In the genomic region with DNA sequence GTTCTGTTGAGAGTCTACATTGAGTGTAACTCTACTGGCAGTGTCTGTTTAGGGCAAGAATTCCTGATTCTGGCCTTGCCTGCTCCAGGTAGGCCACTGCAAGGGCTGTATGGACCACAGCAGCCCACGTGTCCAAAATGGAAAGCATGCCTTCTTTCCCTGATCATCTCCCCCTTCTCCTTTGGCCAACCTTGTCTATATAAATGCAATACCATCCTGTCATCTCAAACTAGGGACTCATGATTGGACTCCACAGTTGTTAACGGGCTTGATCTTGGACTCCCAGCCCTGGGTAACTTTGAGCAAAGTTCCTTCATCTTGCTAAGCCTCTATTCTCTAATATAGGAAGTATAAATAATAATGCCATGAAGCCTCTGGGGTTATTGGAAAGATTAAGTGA, we compare ENCODE assay signal across 1 cellular context.
TF ChIP-seq lines count a peak whose summit lies in the region.

No MANE protein-coding gene starts in this region.

TF ChIP-seq in endothelial cell of umbilical vein, 7 proteins besides CTCF, POLR2A, EP300 and RAD21 (continued from another document):
- TF ChIP-seq GATA2 (IDR thresholded peaks at IDR 0.05; ENCODE audit: insufficient read depth, insufficient read length, low read depth, low read length): no peak
- TF ChIP-seq FOS (IDR thresholded peaks at IDR 0.05; ENCODE audit: borderline replicate concordance, insufficient read depth, low read length): no peak
- TF ChIP-seq POLR2AphosphoS5 (IDR thresholded peaks at IDR 0.05; ENCODE audit: insufficient read depth, low read depth, low read length): no peak
- TF ChIP-seq, protein P1, sequence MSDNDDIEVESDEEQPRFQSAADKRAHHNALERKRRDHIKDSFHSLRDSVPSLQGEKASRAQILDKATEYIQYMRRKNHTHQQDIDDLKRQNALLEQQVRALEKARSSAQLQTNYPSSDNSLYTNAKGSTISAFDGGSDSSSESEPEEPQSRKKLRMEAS (IDR thresholded peaks at IDR 0.05; ENCODE audit: insufficient read depth, insufficient read length): no peak
- no peak for TF ChIP-seq MYC (IDR thresholded peaks at IDR 0.05; ENCODE audit: low read depth, low read length)
